1 cellular context compared by ENCODE assay signal in the genomic region with DNA sequence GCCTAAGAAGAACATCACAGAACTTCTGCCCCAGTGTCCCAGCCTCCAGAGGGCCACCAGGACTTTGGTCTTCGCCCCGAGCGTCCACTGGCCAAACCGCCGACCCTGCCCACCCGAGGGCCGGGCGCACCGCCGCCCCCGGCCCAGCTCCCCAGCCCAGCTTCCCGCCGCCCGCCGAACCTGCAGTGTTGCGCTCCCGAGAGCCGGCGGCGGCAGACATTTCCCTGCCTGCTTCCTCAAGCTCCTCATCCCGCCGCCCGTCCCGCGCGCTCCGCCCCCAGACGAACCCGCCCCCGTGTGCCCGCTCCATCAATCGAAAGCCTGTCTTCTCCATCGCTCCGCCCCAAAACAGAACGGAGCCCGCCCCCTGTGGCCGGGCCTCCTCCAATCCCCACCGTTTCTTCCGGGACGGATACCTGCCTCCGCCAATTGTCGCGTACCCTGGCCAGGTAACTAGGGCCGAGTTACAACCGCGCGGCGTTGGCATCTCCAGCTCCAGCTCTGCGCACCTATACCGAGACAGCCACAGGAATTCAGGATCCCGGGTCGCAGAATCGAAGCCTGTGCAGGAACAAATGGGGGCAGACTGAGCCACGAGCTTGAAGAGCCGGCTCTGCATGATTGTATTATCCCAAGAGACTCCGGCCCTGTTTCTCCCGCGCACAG.
TF ChIP-seq lines count a peak whose summit lies in the region.

No MANE protein-coding gene starts in this region.

TF ChIP-seq in K562, 482 proteins besides CTCF, POLR2A, EP300 and RAD21 (continued from another document and continues in another):
- no peak for TF ChIP-seq SRSF7 (optimal IDR thresholded peaks at IDR 0.05; ENCODE audit: low read depth, low read length)
- peak; percentile 55 for TF ChIP-seq HNRNPLL (IDR thresholded peaks at IDR 0.05; ENCODE audit: low read depth, low read length, poor library complexity, severe bottlenecking)
- TF ChIP-seq ATF4 (CRISPR knock-in tag; IDR thresholded peaks at IDR 0.05), result 0 out of 2 replicates have a peak, but pooled peaks have one; percentile 21
- TF ChIP-seq SMARCA4 (IDR thresholded peaks at IDR 0.05), result no peak
- no peak for TF ChIP-seq HIVEP1 (CRISPR knock-in tag; IDR thresholded peaks at IDR 0.05)
- TF ChIP-seq NR1H2 (CRISPR knock-in tag; IDR thresholded peaks at IDR 0.05), result no peak
- TF ChIP-seq NEUROD1 (IDR thresholded peaks at IDR 0.05; ENCODE audit: borderline replicate concordance, low read depth, low read length, partially characterized antibody), result peak; percentile 92
- no peak for TF ChIP-seq RFX5 (IDR thresholded peaks at IDR 0.05; ENCODE audit: low read depth, low read length)
- no peak for TF ChIP-seq ARID1B (IDR thresholded peaks at IDR 0.05)
- TF ChIP-seq SREBF2 (CRISPR knock-in tag; IDR thresholded peaks at IDR 0.05), result no peak
- no peak for TF ChIP-seq BCL6 (CRISPR knock-in tag; IDR thresholded peaks at IDR 0.05)
- TF ChIP-seq, protein P1, sequence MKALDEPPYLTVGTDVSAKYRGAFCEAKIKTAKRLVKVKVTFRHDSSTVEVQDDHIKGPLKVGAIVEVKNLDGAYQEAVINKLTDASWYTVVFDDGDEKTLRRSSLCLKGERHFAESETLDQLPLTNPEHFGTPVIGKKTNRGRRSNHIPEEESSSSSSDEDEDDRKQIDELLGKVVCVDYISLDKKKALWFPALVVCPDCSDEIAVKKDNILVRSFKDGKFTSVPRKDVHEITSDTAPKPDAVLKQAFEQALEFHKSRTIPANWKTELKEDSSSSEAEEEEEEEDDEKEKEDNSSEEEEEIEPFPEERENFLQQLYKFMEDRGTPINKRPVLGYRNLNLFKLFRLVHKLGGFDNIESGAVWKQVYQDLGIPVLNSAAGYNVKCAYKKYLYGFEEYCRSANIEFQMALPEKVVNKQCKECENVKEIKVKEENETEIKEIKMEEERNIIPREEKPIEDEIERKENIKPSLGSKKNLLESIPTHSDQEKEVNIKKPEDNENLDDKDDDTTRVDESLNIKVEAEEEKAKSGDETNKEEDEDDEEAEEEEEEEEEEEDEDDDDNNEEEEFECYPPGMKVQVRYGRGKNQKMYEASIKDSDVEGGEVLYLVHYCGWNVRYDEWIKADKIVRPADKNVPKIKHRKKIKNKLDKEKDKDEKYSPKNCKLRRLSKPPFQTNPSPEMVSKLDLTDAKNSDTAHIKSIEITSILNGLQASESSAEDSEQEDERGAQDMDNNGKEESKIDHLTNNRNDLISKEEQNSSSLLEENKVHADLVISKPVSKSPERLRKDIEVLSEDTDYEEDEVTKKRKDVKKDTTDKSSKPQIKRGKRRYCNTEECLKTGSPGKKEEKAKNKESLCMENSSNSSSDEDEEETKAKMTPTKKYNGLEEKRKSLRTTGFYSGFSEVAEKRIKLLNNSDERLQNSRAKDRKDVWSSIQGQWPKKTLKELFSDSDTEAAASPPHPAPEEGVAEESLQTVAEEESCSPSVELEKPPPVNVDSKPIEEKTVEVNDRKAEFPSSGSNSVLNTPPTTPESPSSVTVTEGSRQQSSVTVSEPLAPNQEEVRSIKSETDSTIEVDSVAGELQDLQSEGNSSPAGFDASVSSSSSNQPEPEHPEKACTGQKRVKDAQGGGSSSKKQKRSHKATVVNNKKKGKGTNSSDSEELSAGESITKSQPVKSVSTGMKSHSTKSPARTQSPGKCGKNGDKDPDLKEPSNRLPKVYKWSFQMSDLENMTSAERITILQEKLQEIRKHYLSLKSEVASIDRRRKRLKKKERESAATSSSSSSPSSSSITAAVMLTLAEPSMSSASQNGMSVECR (CRISPR knock-in tag; IDR thresholded peaks at IDR 0.05), result peak; percentile 54; the same call in 1 of the 2 replicates
- peak; percentile 66 for TF ChIP-seq RBBP5 (IDR thresholded peaks at IDR 0.05; ENCODE audit: borderline replicate concordance, insufficient read depth, low read length, poor library complexity, severe bottlenecking)
- no peak for TF ChIP-seq ZBTB43 (CRISPR knock-in tag; IDR thresholded peaks at IDR 0.05)
- no peak for TF ChIP-seq MCM2 (IDR thresholded peaks at IDR 0.05; ENCODE audit: low read depth)
- TF ChIP-seq CREM (IDR thresholded peaks at IDR 0.05; ENCODE audit: low read depth), result no peak
- peak; percentile 47; the same call in 1 of the 2 replicates for TF ChIP-seq ATF7 (IDR thresholded peaks at IDR 0.05)
- TF ChIP-seq REST (CRISPR knock-in tag; IDR thresholded peaks at IDR 0.05; ENCODE audit: low read depth), result peak; percentile 56; the same call in 1 of the 2 replicates
- TF ChIP-seq SIN3A (IDR thresholded peaks at IDR 0.05; ENCODE audit: borderline replicate concordance in 2 of 2, control insufficient read depth in 1 of 2, low read depth in 2 of 2, low read length in 2 of 2), result peak; percentile 9 to 70; a peak in 1 of 4 replicates
- no peak for TF ChIP-seq ZNF311 (CRISPR knock-in tag; IDR thresholded peaks at IDR 0.05)
- TF ChIP-seq ZNF431 (CRISPR knock-in tag; IDR thresholded peaks at IDR 0.05), result 0 out of 2 replicates have a peak, but pooled peaks have one; percentile 25
- TF ChIP-seq KDM4B (IDR thresholded peaks at IDR 0.05; ENCODE audit: borderline replicate concordance in 2 of 2, low read depth in 1 of 2), result 0 out of 4 replicates have a peak, but pooled peaks of 1 of the 2 experiments have one; percentile 34
- TF ChIP-seq ATF3 (IDR thresholded peaks at IDR 0.05), result no peak
- 0 out of 2 replicates have a peak, but pooled peaks have one; percentile 20 for TF ChIP-seq ATF3 (CRISPR knock-in tag; conservative IDR thresholded peaks at IDR 0.05)
- no peak for TF ChIP-seq JUN (IDR thresholded peaks at IDR 0.05; ENCODE audit: borderline replicate concordance, low read depth, low read length)
- no peak for TF ChIP-seq JUN (CRISPR knock-in tag; IDR thresholded peaks at IDR 0.05; ENCODE audit: borderline replicate concordance)
- TF ChIP-seq RFX7 (CRISPR knock-in tag; IDR thresholded peaks at IDR 0.05), result no peak
- no peak for TF ChIP-seq RNF2 (IDR thresholded peaks at IDR 0.05)
- TF ChIP-seq ATF1 (CRISPR knock-in tag; IDR thresholded peaks at IDR 0.05), result no peak
- peak; percentile 62 for TF ChIP-seq ATF1 (tag; IDR thresholded peaks at IDR 0.05)
- peak; percentile 69; the same call in 1 of the 2 replicates for TF ChIP-seq POLR2AphosphoS2 (IDR thresholded peaks at IDR 0.05; ENCODE audit: low read length)
- no peak for TF ChIP-seq PRPF4 (IDR thresholded peaks at IDR 0.05; ENCODE audit: insufficient read depth, low read depth, low read length, poor library complexity, severe bottlenecking)
- peak; percentile 86 for TF ChIP-seq CTBP1 (IDR thresholded peaks at IDR 0.05; ENCODE audit: borderline replicate concordance)
- no peak for TF ChIP-seq RAD51 (IDR thresholded peaks at IDR 0.05; ENCODE audit: borderline replicate concordance, low read depth)
- 0 out of 2 replicates have a peak, but pooled peaks have one; percentile 14 for TF ChIP-seq KLF10 (CRISPR knock-in tag; IDR thresholded peaks at IDR 0.05)
- TF ChIP-seq SRSF9 (IDR thresholded peaks at IDR 0.05; ENCODE audit: borderline replicate concordance, low read depth, low read length), result no peak
- peak; percentile 69 for TF ChIP-seq RFX1 (IDR thresholded peaks at IDR 0.05)
- TF ChIP-seq STAG1 (CRISPR knock-in tag; IDR thresholded peaks at IDR 0.05; ENCODE audit: borderline replicate concordance), result no peak
- peak; percentile 66; the same call in 1 of the 2 replicates for TF ChIP-seq SMAD4 (CRISPR knock-in tag; conservative IDR thresholded peaks at IDR 0.05)
- peak; percentile 80 for TF ChIP-seq NFYB (IDR thresholded peaks at IDR 0.05; ENCODE audit: extremely low read depth, insufficient read length)
- TF ChIP-seq ETS1 (conservative IDR thresholded peaks at IDR 0.05; ENCODE audit: control insufficient read depth, low read depth, low read length), result 0 out of 2 replicates have a peak, but pooled peaks have one; percentile 10
- 0 out of 2 replicates have a peak, but pooled peaks have one; percentile 53 for TF ChIP-seq HNRNPL (IDR thresholded peaks at IDR 0.05; ENCODE audit: low read depth, low read length)
- TF ChIP-seq ZKSCAN1 (IDR thresholded peaks at IDR 0.05; ENCODE audit: low read depth, low read length), result no peak
- TF ChIP-seq, protein P2, sequence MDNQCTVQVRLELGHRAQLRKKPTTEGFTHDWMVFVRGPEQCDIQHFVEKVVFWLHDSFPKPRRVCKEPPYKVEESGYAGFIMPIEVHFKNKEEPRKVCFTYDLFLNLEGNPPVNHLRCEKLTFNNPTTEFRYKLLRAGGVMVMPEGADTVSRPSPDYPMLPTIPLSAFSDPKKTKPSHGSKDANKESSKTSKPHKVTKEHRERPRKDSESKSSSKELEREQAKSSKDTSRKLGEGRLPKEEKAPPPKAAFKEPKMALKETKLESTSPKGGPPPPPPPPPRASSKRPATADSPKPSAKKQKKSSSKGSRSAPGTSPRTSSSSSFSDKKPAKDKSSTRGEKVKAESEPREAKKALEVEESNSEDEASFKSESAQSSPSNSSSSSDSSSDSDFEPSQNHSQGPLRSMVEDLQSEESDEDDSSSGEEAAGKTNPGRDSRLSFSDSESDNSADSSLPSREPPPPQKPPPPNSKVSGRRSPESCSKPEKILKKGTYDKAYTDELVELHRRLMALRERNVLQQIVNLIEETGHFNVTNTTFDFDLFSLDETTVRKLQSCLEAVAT (IDR thresholded peaks at IDR 0.05), result peak in 1 of 2 experiments; percentile 71; a peak in 3 of 4 replicates
- peak; percentile 66 for TF ChIP-seq KDM5B (IDR thresholded peaks at IDR 0.05; ENCODE audit: insufficient replicate concordance, low read depth, low read length)
- peak; percentile 86 for TF ChIP-seq PCBP1 (IDR thresholded peaks at IDR 0.05; ENCODE audit: low read depth, low read length, poor library complexity, severe bottlenecking)
- peak; percentile 36 for TF ChIP-seq PHF20 (IDR thresholded peaks at IDR 0.05; ENCODE audit: partially characterized antibody)
- TF ChIP-seq, protein P3, sequence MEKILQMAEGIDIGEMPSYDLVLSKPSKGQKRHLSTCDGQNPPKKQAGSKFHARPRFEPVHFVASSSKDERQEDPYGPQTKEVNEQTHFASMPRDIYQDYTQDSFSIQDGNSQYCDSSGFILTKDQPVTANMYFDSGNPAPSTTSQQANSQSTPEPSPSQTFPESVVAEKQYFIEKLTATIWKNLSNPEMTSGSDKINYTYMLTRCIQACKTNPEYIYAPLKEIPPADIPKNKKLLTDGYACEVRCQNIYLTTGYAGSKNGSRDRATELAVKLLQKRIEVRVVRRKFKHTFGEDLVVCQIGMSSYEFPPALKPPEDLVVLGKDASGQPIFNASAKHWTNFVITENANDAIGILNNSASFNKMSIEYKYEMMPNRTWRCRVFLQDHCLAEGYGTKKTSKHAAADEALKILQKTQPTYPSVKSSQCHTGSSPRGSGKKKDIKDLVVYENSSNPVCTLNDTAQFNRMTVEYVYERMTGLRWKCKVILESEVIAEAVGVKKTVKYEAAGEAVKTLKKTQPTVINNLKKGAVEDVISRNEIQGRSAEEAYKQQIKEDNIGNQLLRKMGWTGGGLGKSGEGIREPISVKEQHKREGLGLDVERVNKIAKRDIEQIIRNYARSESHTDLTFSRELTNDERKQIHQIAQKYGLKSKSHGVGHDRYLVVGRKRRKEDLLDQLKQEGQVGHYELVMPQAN (IDR thresholded peaks at IDR 0.05; ENCODE audit: borderline replicate concordance), result no peak; the same call in 1 of the 2 replicates
